Comparison of ENCODE assay signal across 9 cellular contexts in genomic region chr10:86688398-86688921, GRCh38. TPM values are rescaled to one million over a fixed set of nuclear protein-coding genes. Genes with fewer than 3 reads are reported as not detected.
DNase-seq lines count a peak whose midpoint lies in the region; ATAC-seq and TF ChIP-seq lines count a peak whose summit lies in the region.
"Had no signal": no experiment of that assay in that cellular context is flagged by ENCODE, and none has a peak within 500 bp of the region (broad histone marks: within the 10 kb centered on the region; RNA-seq: fewer than 3 reads in every experiment).

No MANE protein-coding gene starts in this region.

- peak; percentile 88 for DNase-seq in GM03348 (ENCODE audit: low spot score)
- DNase-seq in Kasumi-1 (lab: John Stamatoyannopoulos, UW) = peak; percentile 93 to 96
- DNase-seq in T-helper 2 cell = peak in 4 of 5 experiments; percentile 14 to 69 (median 28)
- peak; percentile 53 for DNase-seq in astrocyte of the cerebellum (ENCODE audit: low read depth)
- peak in 33 of 51 donors; percentile 5 to 70 (median 36) for DNase-seq in hypothalamus (lab: John Stamatoyannopoulos, UW)
- DNase-seq in NK-92 (lab: John Stamatoyannopoulos, UW; ENCODE audit: unreplicated experiment) = no peak

- H3K9ac ChIP-seq in skeletal muscle tissue (ENCODE audit: low read depth in 1 of 3, low read length in 3 of 3) = peak overlapping the region in 1 of 3 donors; percentile 28

- in situ Hi-C loops in astrocyte of the cerebellum (cut with HindIII; ENCODE audit: low sequenced_read_pairs) = no loop called here

- no peaks in the 10 kb centered on the region for H3K27me3 ChIP-seq in skeletal muscle tissue (ENCODE audit: control insufficient read depth in 3 of 3, insufficient read depth in 3 of 3, low read length in 3 of 3)

- H3K4me1 ChIP-seq in skeletal muscle tissue (ENCODE audit: control insufficient read depth in 3 of 3, insufficient read depth in 3 of 3, low read length in 3 of 3) = peaks cover 81 to 100% (median 98%) of the 10 kb centered on the region in 3 donors

- H3K9me3 ChIP-seq in skeletal muscle tissue (ENCODE audit: control insufficient read depth in 3 of 3, low read length in 3 of 3) = no peaks in the 10 kb centered on the region

- H3K4me3 ChIP-seq in astrocyte of the cerebellum (ENCODE audit: low read depth, low read length) = no peak overlapping the region
- H3K4me3 ChIP-seq in skeletal muscle tissue (ENCODE audit: low read length in 3 of 3) = no peak overlapping the region

- peak; percentile 83 for TF ChIP-seq CTCF in astrocyte of the cerebellum (IDR thresholded peaks at IDR 0.05; ENCODE audit: low read depth, low read length, missing control alignments)

- peak; percentile 84 for ATAC-seq in GM21825 (IDR thresholded peaks at IDR 0.05; ENCODE audit: unreplicated experiment)

- H3K36me3 ChIP-seq in skeletal muscle tissue (ENCODE audit: control insufficient read depth in 3 of 3, insufficient read depth in 3 of 3, low read length in 3 of 3) = peaks cover 72 to 80% (median 72%) of the 10 kb centered on the region in 3 donors

- peak overlapping the region; percentile 73 for H3K27ac ChIP-seq in skeletal muscle tissue (ENCODE audit: low read depth, low read length)

RNA-seq across cellular contexts. Expression of gene LDB3, which starts 20.1 kb away (rescaled TPM):
- total RNA-seq in skeletal muscle tissue = 87.7 TPM

RNA-seq across cellular contexts. Expression of gene OPN4, which starts 34.1 kb away (rescaled TPM):
- total RNA-seq in skeletal muscle tissue = not detected
- total RNA-seq: frontal cortex had no signal
